In the genomic region with DNA sequence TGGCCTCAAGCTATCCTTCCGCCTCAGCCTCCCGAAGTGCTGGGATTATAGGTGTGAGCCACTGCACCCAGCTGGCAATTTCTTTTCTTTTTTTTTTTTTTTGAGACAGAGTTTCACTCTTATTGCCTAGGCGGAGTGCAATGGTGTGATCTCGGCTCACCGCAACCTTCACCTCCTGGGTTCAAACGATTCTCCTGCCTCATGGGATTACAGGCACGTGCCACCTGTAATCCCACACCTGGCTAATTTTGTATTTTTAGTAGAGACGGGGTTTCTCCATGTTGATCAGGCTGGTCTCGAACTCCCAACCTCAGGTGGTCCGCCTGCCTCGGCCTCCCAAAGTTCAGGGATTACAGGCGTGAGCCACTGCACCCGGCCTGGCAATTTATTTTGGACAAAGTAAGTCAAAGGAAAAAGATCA, we compare ENCODE assay signal across 8 cellular contexts. TPM values are rescaled to one million over a fixed set of nuclear protein-coding genes. Genes with fewer than 3 reads are reported as not detected.
DNase-seq lines count a peak whose midpoint lies in the region; ATAC-seq and TF ChIP-seq lines count a peak whose summit lies in the region.
"Not testable (repeated sequence)": the region's sequence is repeated elsewhere in the genome, so short reads cannot be mapped to it uniquely, and the experiment has no call there.

No MANE protein-coding gene starts in this region.

- POLR2A ChIA-PET in CD8-positive, alpha-beta memory T cell (lab: Charles Lee) = interaction anchor here (0.5 to 6.4 kb wide), 16 partner anchors 12 to 484 kb away, joined by 3 to 34 read pairs (median 4); a partner anchor contains a TSS
- POLR2A ChIA-PET in activated CD4-positive, alpha-beta T cell treated with anti-CD3 and anti-CD28 coated beads for 36 hours (lab: Charles Lee) = interaction anchor here (0.6 to 5.1 kb wide), 13 partner anchors 12 to 465 kb away, joined by 3 to 36 read pairs (median 9); no protein-coding TSS in a partner anchor

- H3K27me3 ChIP-seq in CD8-positive, alpha-beta memory T cell (ENCODE audit: insufficient read depth, low read length, poor library complexity, severe bottlenecking); Karpas-422 (ENCODE audit: low read length); endodermal cell (ENCODE audit: control insufficient read depth, insufficient read depth, low read length, poor library complexity, severe bottlenecking); liver (ENCODE audit: control insufficient read depth in 4 of 4, insufficient read depth in 4 of 4, low read length in 3 of 4); subcutaneous abdominal adipose tissue (ENCODE audit: control insufficient read depth in 5 of 5, insufficient read depth in 4 of 5, low read length in 5 of 5): not testable (repeated sequence)

- peaks cover 0 to 35% (median 6%) of the 10 kb centered on the region in 3 donors for H3K36me3 Mint-ChIP-seq in CD8-positive, alpha-beta memory T cell
- peaks cover 57% of the 10 kb centered on the region for H3K36me3 Mint-ChIP-seq in activated CD4-positive, alpha-beta T cell treated with anti-CD3 and anti-CD28 coated beads for 36 hours (ENCODE audit: low read depth)
- peaks cover 52% of the 10 kb centered on the region for H3K36me3 Mint-ChIP-seq in activated naive CD8-positive, alpha-beta T cell treated with anti-CD3 and anti-CD28 coated beads for 36 hours
- peaks cover 14% of the 10 kb centered on the region for H3K36me3 Mint-ChIP-seq in endodermal cell (ENCODE audit: low read depth)
- H3K36me3 Mint-ChIP-seq in osteocyte (ENCODE audit: unreplicated experiment) = not testable (repeated sequence)

- H3K36me3 ChIP-seq in CD8-positive, alpha-beta memory T cell (ENCODE audit: insufficient read depth, low read length) = peaks cover 26% of the 10 kb centered on the region
- not testable (repeated sequence) for H3K36me3 ChIP-seq in Karpas-422 (ENCODE audit: insufficient read depth, low read length); liver (ENCODE audit: control insufficient read depth in 4 of 4, insufficient read depth in 3 of 4, low read depth in 1 of 4, low read length in 3 of 4)
- peaks cover 18% of the 10 kb centered on the region for H3K36me3 ChIP-seq in endodermal cell (ENCODE audit: control insufficient read depth, insufficient read depth, low read length)
- H3K36me3 ChIP-seq in subcutaneous abdominal adipose tissue (ENCODE audit: control insufficient read depth in 5 of 5, insufficient read depth in 5 of 5, low read length in 5 of 5) = peaks cover 0 to 21% (median 13%) of the 10 kb centered on the region in 5 donors

- not testable (repeated sequence) for H3K9me2 ChIP-seq in Karpas-422 (replicated peaks; ENCODE audit: insufficient read depth, low read length)

- not testable (repeated sequence) for H3K9me3 Mint-ChIP-seq in CD8-positive, alpha-beta memory T cell; activated CD4-positive, alpha-beta T cell treated with anti-CD3 and anti-CD28 coated beads for 36 hours (ENCODE audit: low read depth); activated naive CD8-positive, alpha-beta T cell treated with anti-CD3 and anti-CD28 coated beads for 36 hours; endodermal cell; osteocyte (ENCODE audit: unreplicated experiment)

- ATAC-seq in activated CD4-positive, alpha-beta T cell treated with anti-CD3 and anti-CD28 coated beads for 36 hours = not testable (repeated sequence)

- peak overlapping the region; percentile 72 for H3K4me2 ChIP-seq in Karpas-422 (ENCODE audit: low read depth, low read length, poor library complexity, severe bottlenecking)

- not testable (repeated sequence) for H4K20me1 ChIP-seq in Karpas-422 (ENCODE audit: insufficient read depth, low read depth, low read length)

- H3K9ac ChIP-seq in Karpas-422 (ENCODE audit: low read length) = peak overlapping the region; percentile 55
- not testable (repeated sequence) for H3K9ac ChIP-seq in endodermal cell (ENCODE audit: extremely low read depth, low read length, poor library complexity, severe bottlenecking); liver (ENCODE audit: low read depth in 1 of 2, low read length in 2 of 2)
- H3K9ac ChIP-seq in subcutaneous abdominal adipose tissue (ENCODE audit: low read length in 5 of 5) = peak overlapping the region in 2 of 5 donors; percentile 59 to 80

- peak overlapping the region; percentile 87 for H3K4me3 ChIP-seq in CD8-positive, alpha-beta memory T cell (ENCODE audit: low read length)
- H3K4me3 ChIP-seq in Karpas-422 (ENCODE audit: low read length) (peak overlapping the region; percentile 39; the same call in 1 of the 2 replicates), endodermal cell (ENCODE audit: low read length) (peak overlapping the region; percentile 12)
- not testable (repeated sequence) for H3K4me3 ChIP-seq in liver (ENCODE audit: low read depth in 1 of 3, low read length in 3 of 3); subcutaneous abdominal adipose tissue (ENCODE audit: low read depth in 1 of 5, low read length in 5 of 5)

- peak overlapping the region; percentile 88 to 96 (median 91) for H3K4me3 Mint-ChIP-seq in CD8-positive, alpha-beta memory T cell
- H3K4me3 Mint-ChIP-seq in activated CD4-positive, alpha-beta T cell treated with anti-CD3 and anti-CD28 coated beads for 36 hours = peak overlapping the region; percentile 96
- H3K4me3 Mint-ChIP-seq in activated naive CD8-positive, alpha-beta T cell treated with anti-CD3 and anti-CD28 coated beads for 36 hours = peak overlapping the region; percentile 95
- H3K4me3 Mint-ChIP-seq in endodermal cell (peak overlapping the region; percentile 37), osteocyte (ENCODE audit: unreplicated experiment) (peak overlapping the region; percentile 18)

- peak overlapping the region; percentile 79 for H3K27ac ChIP-seq in CD8-positive, alpha-beta memory T cell (ENCODE audit: low read depth, low read length)
- peak overlapping the region; percentile 67 for H3K27ac ChIP-seq in Karpas-422 (ENCODE audit: low read length)
- peak overlapping the region; percentile 47 for H3K27ac ChIP-seq in endodermal cell (ENCODE audit: low read depth, low read length)
- peak overlapping the region; percentile 68 to 74 for H3K27ac ChIP-seq in liver (ENCODE audit: low read depth in 1 of 2, low read length in 2 of 2)
- H3K27ac ChIP-seq in subcutaneous abdominal adipose tissue (ENCODE audit: low read depth, low read length) = peak overlapping the region; percentile 81

- CTCF ChIA-PET in CD8-positive, alpha-beta memory T cell (lab: Charles Lee) = interaction anchor here (1.5 to 7.3 kb wide), 6 partner anchors 12 to 146 kb away, joined by 4 to 50 read pairs (median 6); no protein-coding TSS in a partner anchor
- CTCF ChIA-PET in activated CD4-positive, alpha-beta T cell treated with anti-CD3 and anti-CD28 coated beads for 36 hours (lab: Charles Lee) = interaction anchor here (0.7 to 1.6 kb wide), 8 partner anchors 10 to 1186 kb away, joined by 3 to 6 read pairs (median 3); no protein-coding TSS in a partner anchor

- peak overlapping the region; percentile 95 to 100 (median 98) for H3K27ac Mint-ChIP-seq in CD8-positive, alpha-beta memory T cell
- H3K27ac Mint-ChIP-seq in activated CD4-positive, alpha-beta T cell treated with anti-CD3 and anti-CD28 coated beads for 36 hours = peak overlapping the region; percentile 100
- H3K27ac Mint-ChIP-seq in activated naive CD8-positive, alpha-beta T cell treated with anti-CD3 and anti-CD28 coated beads for 36 hours = peak overlapping the region; percentile 100
- H3K27ac Mint-ChIP-seq in endodermal cell (peak overlapping the region; percentile 78), osteocyte (ENCODE audit: unreplicated experiment) (peak overlapping the region; percentile 18)

- H3K4me1 Mint-ChIP-seq in CD8-positive, alpha-beta memory T cell = peaks cover 62 to 79% (median 66%) of the 10 kb centered on the region in 3 donors
- peaks cover 56% of the 10 kb centered on the region for H3K4me1 Mint-ChIP-seq in activated CD4-positive, alpha-beta T cell treated with anti-CD3 and anti-CD28 coated beads for 36 hours
- peaks cover 48% of the 10 kb centered on the region for H3K4me1 Mint-ChIP-seq in activated naive CD8-positive, alpha-beta T cell treated with anti-CD3 and anti-CD28 coated beads for 36 hours
- peaks cover 28% of the 10 kb centered on the region for H3K4me1 Mint-ChIP-seq in endodermal cell
- peaks cover 34% of the 10 kb centered on the region for H3K4me1 Mint-ChIP-seq in osteocyte (ENCODE audit: unreplicated experiment)

- not testable (repeated sequence) for H3K27me3 Mint-ChIP-seq in CD8-positive, alpha-beta memory T cell; activated CD4-positive, alpha-beta T cell treated with anti-CD3 and anti-CD28 coated beads for 36 hours; activated naive CD8-positive, alpha-beta T cell treated with anti-CD3 and anti-CD28 coated beads for 36 hours; endodermal cell (ENCODE audit: insufficient read depth); osteocyte (ENCODE audit: unreplicated experiment)

- 96% methylated on average over 10 to 13 of the region's 13 CpGs for WGBS in endodermal cell (ENCODE audit: insufficient coverage in 1 of 2, insufficient read length in 1 of 2), 2 experiments
- 85% methylated on average over 13 of the region's 13 CpGs for WGBS in liver

- intact Hi-C loops in activated CD4-positive, alpha-beta T cell treated with anti-CD3 and anti-CD28 coated beads for 36 hours (cut with DNase I, micrococcal nuclease) = loop anchor here (1.0 to 10.0 kb wide), 5 partner anchors 75 to 1187 kb away; a partner anchor contains a TSS

- TF ChIP-seq CTCF in endodermal cell (conservative IDR thresholded peaks at IDR 0.05); liver (IDR thresholded peaks at IDR 0.05; ENCODE audit: low read depth, low read length, missing input control); osteocyte (IDR thresholded peaks at IDR 0.05): not testable (repeated sequence)

- peak in 1 of 5 donors; percentile 41 for DNase-seq in CD8-positive, alpha-beta memory T cell
- not testable (repeated sequence) for DNase-seq in Karpas-422; endodermal cell; osteocyte (ENCODE audit: extremely low spot score, unreplicated experiment)
- peak; percentile 64 for DNase-seq in activated CD4-positive, alpha-beta T cell treated with anti-CD3 and anti-CD28 coated beads for 36 hours
- DNase-seq in activated naive CD8-positive, alpha-beta T cell treated with anti-CD3 and anti-CD28 coated beads for 36 hours = peak; percentile 47

- H2AFZ ChIP-seq in Karpas-422 (ENCODE audit: low read length) = not testable (repeated sequence)

- H3K79me2 ChIP-seq in Karpas-422 (ENCODE audit: low read length) = peaks cover 19% of the 10 kb centered on the region

- peaks cover 79% of the 10 kb centered on the region for H3K4me1 ChIP-seq in CD8-positive, alpha-beta memory T cell (ENCODE audit: insufficient read depth, low read length)
- peaks cover 60% of the 10 kb centered on the region for H3K4me1 ChIP-seq in Karpas-422 (ENCODE audit: low read length)
- H3K4me1 ChIP-seq in endodermal cell (ENCODE audit: control insufficient read depth, insufficient read depth, low read length) = peaks cover 19% of the 10 kb centered on the region
- H3K4me1 ChIP-seq in liver (ENCODE audit: control insufficient read depth in 4 of 4, insufficient read depth in 4 of 4, low read length in 3 of 4) = peaks cover 14 to 47% (median 34%) of the 10 kb centered on the region in 4 donors
- H3K4me1 ChIP-seq in subcutaneous abdominal adipose tissue (ENCODE audit: control insufficient read depth in 5 of 5, insufficient read depth in 5 of 5, low read length in 5 of 5) = peaks cover 8 to 70% (median 65%) of the 10 kb centered on the region in 5 donors

- TF ChIP-seq RAD21 in liver (IDR thresholded peaks at IDR 0.05) = not testable (repeated sequence)

- not testable (repeated sequence) for H3K9me3 ChIP-seq in CD8-positive, alpha-beta memory T cell (ENCODE audit: low read length); Karpas-422 (ENCODE audit: low read length); endodermal cell (ENCODE audit: control insufficient read depth, low read length); liver (ENCODE audit: control insufficient read depth in 4 of 4, low read length in 3 of 4); subcutaneous abdominal adipose tissue (ENCODE audit: control insufficient read depth in 5 of 5, low read length in 5 of 5)

RNA-seq across cellular contexts. Expression of a gene that starts 2.4 kb away (rescaled TPM):
- 100 to 1,000 TPM; 125 to 133 TPM for total RNA-seq in CD8-positive, alpha-beta memory T cell
- 8.7 TPM for polyA plus RNA-seq in CD8-positive, alpha-beta memory T cell
- total RNA-seq in Karpas-422 (2014; rRNA removed; shearing (Covaris generic); ENCODE audit: low replicate concordance) = 22.5 and 46.3 TPM in 2 replicates
- total RNA-seq in activated CD4-positive, alpha-beta T cell treated with anti-CD3 and anti-CD28 coated beads for 36 hours = 100 to 1,000 TPM; 299 to 639 TPM
- 100 to 1,000 TPM; 262 to 268 TPM for total RNA-seq in activated naive CD8-positive, alpha-beta T cell treated with anti-CD3 and anti-CD28 coated beads for 36 hours
- 10 to 100 TPM; 36.0 to 46.0 TPM for total RNA-seq in endodermal cell
- 66.6 TPM for polyA plus RNA-seq in endodermal cell (2013, experiment 1 of 2)
- polyA plus RNA-seq in endodermal cell (2013, experiment 2 of 2) = 76.0 TPM
- 1 to 10 TPM; 1.7 to 6.5 TPM for total RNA-seq in liver
- 1 to 10 TPM; 1.4 to 5.5 TPM for polyA plus RNA-seq in liver
- 30.1 and 32.2 TPM in 2 replicates for total RNA-seq in osteocyte

RNA-seq across cellular contexts. Expression of a gene that starts 27.3 kb away (rescaled TPM):
- total RNA-seq in CD8-positive, alpha-beta memory T cell = 10 to 100 TPM; 13.9 TPM
- 10.7 TPM for polyA plus RNA-seq in CD8-positive, alpha-beta memory T cell
- total RNA-seq in Karpas-422 (2014; rRNA removed; shearing (Covaris generic); ENCODE audit: low replicate concordance) = not detected in 2 replicates
- 10 to 100 TPM; 24.0 to 39.4 TPM for total RNA-seq in activated CD4-positive, alpha-beta T cell treated with anti-CD3 and anti-CD28 coated beads for 36 hours
- total RNA-seq in activated naive CD8-positive, alpha-beta T cell treated with anti-CD3 and anti-CD28 coated beads for 36 hours = 10 to 100 TPM; 30.4 to 34.7 TPM
- total RNA-seq in endodermal cell (10 to 100 TPM in 1 of 2 donors, 1 to 10 TPM in 1; 9.6 to 11.2 TPM), liver (1 to 10 TPM in 1 of 2 donors, under 1 TPM in 1; 0.42 to 2.9 TPM), osteocyte (0.73 and 0.99 TPM in 2 replicates)
- 18.5 TPM for polyA plus RNA-seq in endodermal cell (2013, experiment 1 of 2)
- 17.5 TPM for polyA plus RNA-seq in endodermal cell (2013, experiment 2 of 2)
- polyA plus RNA-seq in liver = under 1 TPM; 0.50 to 0.82 TPM

RNA-seq across cellular contexts. Expression of a gene that starts 40.5 kb away (rescaled TPM):
- total RNA-seq in CD8-positive, alpha-beta memory T cell = 1 to 10 TPM; 2.4 to 2.5 TPM
- polyA plus RNA-seq in CD8-positive, alpha-beta memory T cell = 0.22 TPM
- 3.1 and 3.7 TPM in 2 replicates for total RNA-seq in Karpas-422 (2014; rRNA removed; shearing (Covaris generic); ENCODE audit: low replicate concordance)
- total RNA-seq in activated CD4-positive, alpha-beta T cell treated with anti-CD3 and anti-CD28 coated beads for 36 hours = 1 to 10 TPM in 1 of 2 experiments, under 1 TPM in 1; 0.63 to 1.2 TPM
- total RNA-seq in activated naive CD8-positive, alpha-beta T cell treated with anti-CD3 and anti-CD28 coated beads for 36 hours = 1 to 10 TPM in 1 of 2 experiments, under 1 TPM in 1; 0.87 to 1.6 TPM
- total RNA-seq in endodermal cell (1 to 10 TPM; 3.5 to 5.0 TPM), liver (1 to 10 TPM in 1 of 2 donors, under 1 TPM in 1; 0.56 to 6.1 TPM), osteocyte (6.3 and 7.3 TPM in 2 replicates)
- polyA plus RNA-seq in endodermal cell (2013, experiment 1 of 2) = 2.2 TPM
- polyA plus RNA-seq in endodermal cell (2013, experiment 2 of 2) = 2.1 TPM
- polyA plus RNA-seq in liver = under 1 TPM; 0.67 TPM

Comparison
In these comparisons a context has a peak if more than half of its experiments do, and no peak if none do; other contexts are left out.
1. H3K27ac Mint-ChIP-seq: peak in every context shown above with its lines; median percentile 100 in activated CD4-positive, alpha-beta T cell treated with anti-CD3 and anti-CD28 coated beads for 36 hours; 100 in activated naive CD8-positive, alpha-beta T cell treated with anti-CD3 and anti-CD28 coated beads for 36 hours; 98 in CD8-positive, alpha-beta memory T cell; 78 in endodermal cell; 18 in osteocyte.
2. H3K4me3 Mint-ChIP-seq: peak in every context shown above with its lines; median percentile 96 in activated CD4-positive, alpha-beta T cell treated with anti-CD3 and anti-CD28 coated beads for 36 hours; 95 in activated naive CD8-positive, alpha-beta T cell treated with anti-CD3 and anti-CD28 coated beads for 36 hours; 91 in CD8-positive, alpha-beta memory T cell; 37 in endodermal cell; 18 in osteocyte.